19 cellular contexts compared by ENCODE assay signal in the genomic region with DNA sequence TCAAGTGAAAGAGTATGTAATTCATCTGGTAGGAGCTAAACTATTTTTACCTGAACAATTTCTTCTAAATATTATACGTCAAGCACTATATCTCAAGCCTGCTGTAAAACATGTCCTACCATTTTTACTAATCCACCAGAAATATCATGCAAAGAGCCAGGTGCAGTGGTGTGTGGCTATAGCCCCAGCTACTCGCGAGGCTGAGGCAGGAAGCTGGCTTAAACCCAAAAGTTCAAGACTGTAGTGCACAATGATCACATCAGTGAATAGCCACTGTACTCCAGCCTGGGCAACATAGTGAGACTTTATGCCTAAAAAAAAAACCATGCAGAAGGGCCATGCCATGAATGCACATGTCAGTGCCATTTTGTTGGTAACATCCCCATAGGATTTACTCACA. TPM values are rescaled to one million over a fixed set of nuclear protein-coding genes. Genes with fewer than 3 reads are reported as not detected.
DNase-seq lines count a peak whose midpoint lies in the region; ATAC-seq and TF ChIP-seq lines count a peak whose summit lies in the region.
"Had no signal": no experiment of that assay in that cellular context is flagged by ENCODE, and none has a peak within 500 bp of the region (broad histone marks: within the 10 kb centered on the region; RNA-seq: fewer than 3 reads in every experiment).

No MANE protein-coding gene starts in this region.

- DNase-seq in RPMI8226, result peak; percentile 23
- DNase-seq in cortex of kidney (lab: John Stamatoyannopoulos, UW), result no peak
- DNase-seq in transverse colon, result no peak
- DNase-seq in anterior cingulate cortex (lab: John Stamatoyannopoulos, UW), result no peak
- no peak for DNase-seq in DMS153 treated with DMSO at 0.1 percent for 48 hours (lab: John Stamatoyannopoulos, UW; ENCODE audit: unreplicated experiment)
- DNase-seq: CD8-positive, alpha-beta memory T cell; DMS79 treated with DMSO at 0.1 percent for 48 hours; glutamatergic neuron; NCI-H1930; NCI-H226; posterior cingulate gyrus had no signal

- intact Hi-C loops in transverse colon (cut with DNase I; ENCODE audit: low total_unique reads), result no loop called here

- H3K9me3 ChIP-seq in transverse colon, result no peaks in the 10 kb centered on the region

- TF ChIP-seq POLR2A in transverse colon (IDR thresholded peaks at IDR 0.05), result no peak

- H3K27ac ChIP-seq in transverse colon, result no peak overlapping the region

- in situ Hi-C loops in transverse colon (cut with MboI; ENCODE audit: low pct_ligation_motif_present in 1 of 4, low pct_unique_long_range_greater_than_20kb in 1 of 4, low sequenced_read_pairs in 3 of 4), result no loop called here

- no peak overlapping the region for H3K4me3 ChIP-seq in transverse colon

- H3K4me1 ChIP-seq in transverse colon, result no peaks in the 10 kb centered on the region

- no peak for TF ChIP-seq CTCF in transverse colon (IDR thresholded peaks at IDR 0.05)

- peak; percentile 78 for ATAC-seq in GM18519 (IDR thresholded peaks at IDR 0.05; ENCODE audit: low FRiP score, unreplicated experiment)
- peak; percentile 57 for ATAC-seq in GM21786 (IDR thresholded peaks at IDR 0.05; ENCODE audit: unreplicated experiment)
- ATAC-seq in HG03103 (IDR thresholded peaks at IDR 0.05; ENCODE audit: low read depth, unreplicated experiment), result peak; percentile 69
- ATAC-seq: activated CD4-positive, CD25-positive, alpha-beta regulatory T cell treated with anti-CD3 and anti-CD28 coated beads, Interleukin-2, amount 50 U/mL, for 24 hours; activated naive CD4-positive, alpha-beta T cell treated with anti-CD3 and anti-CD28 coated beads, Interleukin-2, amount 50 U/mL, for 72 hours had no signal

- 41 to 71% methylated on average over 1 to 3 of the region's 3 CpGs for WGBS in transverse colon (ENCODE audit: low coverage in 1 of 2), 2 donors

- TF ChIP-seq EP300 in transverse colon (IDR thresholded peaks at IDR 0.05; ENCODE audit: low read depth), result no peak

- H3K36me3 ChIP-seq in transverse colon, result no peaks in the 10 kb centered on the region

- H3K27me3 ChIP-seq in transverse colon, result peaks cover 6% of the 10 kb centered on the region

RNA-seq across cellular contexts. Expression of gene CLN5, which starts 20.7 kb away (rescaled TPM):
- total RNA-seq in transverse colon, result 10 to 100 TPM in 3 of 4 donors, 1 to 10 TPM in 1; 1.6 to 28.7 (median 21.8) TPM

RNA-seq across cellular contexts. Expression of gene ACOD1, which starts 22.9 kb away (rescaled TPM):
- total RNA-seq in transverse colon, result under 1 TPM in 1 of 4 donors, not detected in 3; 0.32 TPM
- total RNA-seq: activated naive CD4-positive, alpha-beta T cell treated with anti-CD3 and anti-CD28 coated beads, Interleukin-2, amount 50 U/mL, for 72 hours; activated T-helper 1 cell treated with anti-CD3 and anti-CD28 coated beads, Interleukin-12 subunit alpha, Interleukin-12 subunit beta, Interleukin-2, Interleukin-4 antibody, amounts not matched to agents 30 ng/mL and 10 ng/mL and 1 ng/mL, durations not matched to agents 14 hours and 24 hours and 36 hours; CD8-positive, alpha-beta memory T cell; fibroblast of lung; H1 had no signal

RNA-seq across cellular contexts. Expression of gene FBXL3, which starts 55.7 kb away (rescaled TPM):
- total RNA-seq in transverse colon, result 100 to 1,000 TPM in 1 of 4 donors, 10 to 100 TPM in 3; 23.1 to 111 (median 88.4) TPM
